1 cellular context compared by ENCODE assay signal in the genomic region with DNA sequence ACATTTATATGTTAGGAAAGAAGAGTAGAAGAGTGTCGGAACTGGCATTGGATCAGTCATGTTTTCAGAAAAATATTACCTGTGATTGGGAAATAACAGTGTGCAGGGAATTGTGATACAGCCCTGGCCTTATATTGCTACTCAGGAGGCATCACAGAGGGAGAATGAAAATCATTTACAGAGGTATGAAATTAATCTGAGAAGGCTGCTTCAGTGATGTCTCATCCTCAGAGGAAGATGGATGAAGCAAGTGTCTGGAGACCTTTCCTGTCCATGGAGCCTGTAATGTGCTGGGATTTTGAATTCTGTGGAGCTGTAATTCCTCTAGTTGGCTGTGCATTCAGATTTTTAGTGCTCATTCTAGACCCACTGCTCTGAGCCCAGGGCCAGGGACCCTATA.
TF ChIP-seq lines count a peak whose summit lies in the region.

No MANE protein-coding gene starts in this region.

TF ChIP-seq in IMR-90, 13 proteins besides CTCF, POLR2A, EP300 and RAD21:
- TF ChIP-seq MAFK (IDR thresholded peaks at IDR 0.05; ENCODE audit: low read depth, low read length) (no peak), CHD1 (IDR thresholded peaks at IDR 0.05; ENCODE audit: low read depth, low read length) (no peak), NFE2L2 (IDR thresholded peaks at IDR 0.05; ENCODE audit: low read depth, low read length) (no peak), FOS (IDR thresholded peaks at IDR 0.05; ENCODE audit: low read depth, low read length) (no peak), RCOR1 (IDR thresholded peaks at IDR 0.05; ENCODE audit: insufficient replicate concordance, low read length) (no peak), MAZ (IDR thresholded peaks at IDR 0.05; ENCODE audit: borderline replicate concordance, low read depth, low read length) (no peak), RFX5 (IDR thresholded peaks at IDR 0.05; ENCODE audit: low read depth, low read length) (no peak), SMC3 (IDR thresholded peaks at IDR 0.05; ENCODE audit: low read depth, low read length) (no peak), MXI1 (IDR thresholded peaks at IDR 0.05; ENCODE audit: borderline replicate concordance, low read depth, low read length) (no peak), BHLHE40 (IDR thresholded peaks at IDR 0.05; ENCODE audit: low read depth, low read length) (no peak), CEBPB (IDR thresholded peaks at IDR 0.05; ENCODE audit: low read depth, low read length) (no peak)
- TF ChIP-seq, protein P1, sequence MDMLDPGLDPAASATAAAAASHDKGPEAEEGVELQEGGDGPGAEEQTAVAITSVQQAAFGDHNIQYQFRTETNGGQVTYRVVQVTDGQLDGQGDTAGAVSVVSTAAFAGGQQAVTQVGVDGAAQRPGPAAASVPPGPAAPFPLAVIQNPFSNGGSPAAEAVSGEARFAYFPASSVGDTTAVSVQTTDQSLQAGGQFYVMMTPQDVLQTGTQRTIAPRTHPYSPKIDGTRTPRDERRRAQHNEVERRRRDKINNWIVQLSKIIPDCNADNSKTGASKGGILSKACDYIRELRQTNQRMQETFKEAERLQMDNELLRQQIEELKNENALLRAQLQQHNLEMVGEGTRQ (IDR thresholded peaks at IDR 0.05; ENCODE audit: low read depth, low read length), result no peak
- TF ChIP-seq, protein P2, sequence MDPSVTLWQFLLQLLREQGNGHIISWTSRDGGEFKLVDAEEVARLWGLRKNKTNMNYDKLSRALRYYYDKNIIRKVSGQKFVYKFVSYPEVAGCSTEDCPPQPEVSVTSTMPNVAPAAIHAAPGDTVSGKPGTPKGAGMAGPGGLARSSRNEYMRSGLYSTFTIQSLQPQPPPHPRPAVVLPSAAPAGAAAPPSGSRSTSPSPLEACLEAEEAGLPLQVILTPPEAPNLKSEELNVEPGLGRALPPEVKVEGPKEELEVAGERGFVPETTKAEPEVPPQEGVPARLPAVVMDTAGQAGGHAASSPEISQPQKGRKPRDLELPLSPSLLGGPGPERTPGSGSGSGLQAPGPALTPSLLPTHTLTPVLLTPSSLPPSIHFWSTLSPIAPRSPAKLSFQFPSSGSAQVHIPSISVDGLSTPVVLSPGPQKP (IDR thresholded peaks at IDR 0.05; ENCODE audit: borderline replicate concordance, low read depth, low read length), result no peak
